ENCODE assay signal across 1 cellular context in the genomic region with DNA sequence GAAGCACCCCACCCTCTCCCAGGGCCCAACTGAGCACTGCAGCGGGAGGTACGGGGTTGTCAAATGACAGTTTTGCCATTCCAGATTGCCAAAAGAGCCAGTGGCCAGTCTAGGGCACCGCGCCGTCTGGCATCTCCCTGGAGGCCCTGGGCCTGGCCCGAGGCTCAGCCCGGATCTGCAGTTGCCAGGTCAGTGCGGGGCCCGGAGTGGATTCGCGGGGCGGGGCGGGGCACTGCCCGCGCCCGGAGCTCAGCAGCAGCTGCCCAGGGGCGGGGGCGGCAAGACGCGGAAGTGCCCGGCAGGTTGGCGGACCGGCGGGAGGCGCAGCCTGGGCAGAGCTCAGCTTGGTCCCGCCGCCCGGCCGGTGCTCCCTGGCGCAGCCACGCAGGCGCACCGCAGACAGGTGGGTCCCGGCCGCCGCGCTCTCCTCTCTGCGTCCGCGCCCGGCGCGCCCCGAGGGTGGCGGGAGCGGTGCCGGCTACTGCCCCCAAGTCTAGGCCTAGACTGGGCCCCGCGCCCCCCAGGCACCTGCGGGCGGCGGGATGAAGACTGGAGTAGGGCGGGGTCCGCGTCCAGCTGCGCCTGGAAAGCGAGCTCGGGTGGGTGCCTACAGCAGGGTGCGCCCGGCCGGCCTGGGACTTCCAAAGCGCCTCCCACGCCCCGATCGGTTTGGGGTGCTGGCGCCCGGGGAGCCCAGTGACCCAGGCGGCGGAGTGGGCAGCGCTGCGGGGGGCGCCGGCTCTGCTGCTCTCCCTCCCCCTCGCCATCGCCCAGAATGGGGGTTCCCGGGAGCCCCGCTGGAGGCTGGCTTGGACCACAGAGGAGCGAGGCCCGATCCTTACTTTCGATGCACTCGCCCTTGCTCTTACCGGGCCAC.
A peak's percentile ranks its signal among the peaks of the same experiment; 100 is the strongest.
TF ChIP-seq lines count a peak whose summit lies in the region.

A gene with protein sequence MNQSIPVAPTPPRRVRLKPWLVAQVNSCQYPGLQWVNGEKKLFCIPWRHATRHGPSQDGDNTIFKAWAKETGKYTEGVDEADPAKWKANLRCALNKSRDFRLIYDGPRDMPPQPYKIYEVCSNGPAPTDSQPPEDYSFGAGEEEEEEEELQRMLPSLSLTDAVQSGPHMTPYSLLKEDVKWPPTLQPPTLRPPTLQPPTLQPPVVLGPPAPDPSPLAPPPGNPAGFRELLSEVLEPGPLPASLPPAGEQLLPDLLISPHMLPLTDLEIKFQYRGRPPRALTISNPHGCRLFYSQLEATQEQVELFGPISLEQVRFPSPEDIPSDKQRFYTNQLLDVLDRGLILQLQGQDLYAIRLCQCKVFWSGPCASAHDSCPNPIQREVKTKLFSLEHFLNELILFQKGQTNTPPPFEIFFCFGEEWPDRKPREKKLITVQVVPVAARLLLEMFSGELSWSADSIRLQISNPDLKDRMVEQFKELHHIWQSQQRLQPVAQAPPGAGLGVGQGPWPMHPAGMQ (plus strand): TSS at position 281 of the 877 bp plus-strand sequence. CDS start 4,155 bp downstream, outside the sequence.

TF ChIP-seq in HepG2, 621 proteins besides CTCF, POLR2A, EP300 and RAD21 (continued from another document and continues in another):
- TF ChIP-seq SP2 (CRISPR knock-in tag; IDR thresholded peaks at IDR 0.05) = no peak
- TF ChIP-seq, protein P1, sequence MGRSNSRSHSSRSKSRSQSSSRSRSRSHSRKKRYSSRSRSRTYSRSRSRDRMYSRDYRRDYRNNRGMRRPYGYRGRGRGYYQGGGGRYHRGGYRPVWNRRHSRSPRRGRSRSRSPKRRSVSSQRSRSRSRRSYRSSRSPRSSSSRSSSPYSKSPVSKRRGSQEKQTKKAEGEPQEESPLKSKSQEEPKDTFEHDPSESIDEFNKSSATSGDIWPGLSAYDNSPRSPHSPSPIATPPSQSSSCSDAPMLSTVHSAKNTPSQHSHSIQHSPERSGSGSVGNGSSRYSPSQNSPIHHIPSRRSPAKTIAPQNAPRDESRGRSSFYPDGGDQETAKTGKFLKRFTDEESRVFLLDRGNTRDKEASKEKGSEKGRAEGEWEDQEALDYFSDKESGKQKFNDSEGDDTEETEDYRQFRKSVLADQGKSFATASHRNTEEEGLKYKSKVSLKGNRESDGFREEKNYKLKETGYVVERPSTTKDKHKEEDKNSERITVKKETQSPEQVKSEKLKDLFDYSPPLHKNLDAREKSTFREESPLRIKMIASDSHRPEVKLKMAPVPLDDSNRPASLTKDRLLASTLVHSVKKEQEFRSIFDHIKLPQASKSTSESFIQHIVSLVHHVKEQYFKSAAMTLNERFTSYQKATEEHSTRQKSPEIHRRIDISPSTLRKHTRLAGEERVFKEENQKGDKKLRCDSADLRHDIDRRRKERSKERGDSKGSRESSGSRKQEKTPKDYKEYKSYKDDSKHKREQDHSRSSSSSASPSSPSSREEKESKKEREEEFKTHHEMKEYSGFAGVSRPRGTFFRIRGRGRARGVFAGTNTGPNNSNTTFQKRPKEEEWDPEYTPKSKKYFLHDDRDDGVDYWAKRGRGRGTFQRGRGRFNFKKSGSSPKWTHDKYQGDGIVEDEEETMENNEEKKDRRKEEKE (IDR thresholded peaks at IDR 0.05) = no peak
- TF ChIP-seq HNRNPL (IDR thresholded peaks at IDR 0.05; ENCODE audit: low read depth, low read length) = 0 out of 2 replicates have a peak, but pooled peaks have one; percentile 69
- no peak for TF ChIP-seq ZNF562 (CRISPR knock-in tag; IDR thresholded peaks at IDR 0.05; ENCODE audit: borderline replicate concordance)
- peak; percentile 24 for TF ChIP-seq YY1 (IDR thresholded peaks at IDR 0.05; ENCODE audit: insufficient read depth, insufficient replicate concordance, low read depth, low read length)
- TF ChIP-seq, protein P2, sequence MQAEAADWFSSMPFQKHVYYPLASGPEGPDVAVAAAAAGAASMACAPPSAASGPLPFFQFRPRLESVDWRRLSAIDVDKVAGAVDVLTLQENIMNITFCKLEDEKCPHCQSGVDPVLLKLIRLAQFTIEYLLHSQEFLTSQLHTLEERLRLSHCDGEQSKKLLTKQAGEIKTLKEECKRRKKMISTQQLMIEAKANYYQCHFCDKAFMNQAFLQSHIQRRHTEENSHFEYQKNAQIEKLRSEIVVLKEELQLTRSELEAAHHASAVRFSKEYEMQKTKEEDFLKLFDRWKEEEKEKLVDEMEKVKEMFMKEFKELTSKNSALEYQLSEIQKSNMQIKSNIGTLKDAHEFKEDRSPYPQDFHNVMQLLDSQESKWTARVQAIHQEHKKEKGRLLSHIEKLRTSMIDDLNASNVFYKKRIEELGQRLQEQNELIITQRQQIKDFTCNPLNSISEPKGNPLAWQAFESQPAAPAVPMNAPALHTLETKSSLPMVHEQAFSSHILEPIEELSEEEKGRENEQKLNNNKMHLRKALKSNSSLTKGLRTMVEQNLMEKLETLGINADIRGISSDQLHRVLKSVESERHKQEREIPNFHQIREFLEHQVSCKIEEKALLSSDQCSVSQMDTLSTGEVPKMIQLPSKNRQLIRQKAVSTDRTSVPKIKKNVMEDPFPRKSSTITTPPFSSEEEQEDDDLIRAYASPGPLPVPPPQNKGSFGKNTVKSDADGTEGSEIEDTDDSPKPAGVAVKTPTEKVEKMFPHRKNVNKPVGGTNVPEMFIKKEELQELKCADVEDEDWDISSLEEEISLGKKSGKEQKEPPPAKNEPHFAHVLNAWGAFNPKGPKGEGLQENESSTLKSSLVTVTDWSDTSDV (CRISPR knock-in tag; IDR thresholded peaks at IDR 0.05) = no peak
- TF ChIP-seq ZSCAN31 (CRISPR knock-in tag; IDR thresholded peaks at IDR 0.05; ENCODE audit: low read depth) = peak; percentile 63; the same call in 1 of the 2 replicates
- 0 out of 2 replicates have a peak, but pooled peaks have one; percentile 23 for TF ChIP-seq ATF7-NPFF (CRISPR knock-in tag; IDR thresholded peaks at IDR 0.05; ENCODE audit: low read depth)
- TF ChIP-seq, protein P3, sequence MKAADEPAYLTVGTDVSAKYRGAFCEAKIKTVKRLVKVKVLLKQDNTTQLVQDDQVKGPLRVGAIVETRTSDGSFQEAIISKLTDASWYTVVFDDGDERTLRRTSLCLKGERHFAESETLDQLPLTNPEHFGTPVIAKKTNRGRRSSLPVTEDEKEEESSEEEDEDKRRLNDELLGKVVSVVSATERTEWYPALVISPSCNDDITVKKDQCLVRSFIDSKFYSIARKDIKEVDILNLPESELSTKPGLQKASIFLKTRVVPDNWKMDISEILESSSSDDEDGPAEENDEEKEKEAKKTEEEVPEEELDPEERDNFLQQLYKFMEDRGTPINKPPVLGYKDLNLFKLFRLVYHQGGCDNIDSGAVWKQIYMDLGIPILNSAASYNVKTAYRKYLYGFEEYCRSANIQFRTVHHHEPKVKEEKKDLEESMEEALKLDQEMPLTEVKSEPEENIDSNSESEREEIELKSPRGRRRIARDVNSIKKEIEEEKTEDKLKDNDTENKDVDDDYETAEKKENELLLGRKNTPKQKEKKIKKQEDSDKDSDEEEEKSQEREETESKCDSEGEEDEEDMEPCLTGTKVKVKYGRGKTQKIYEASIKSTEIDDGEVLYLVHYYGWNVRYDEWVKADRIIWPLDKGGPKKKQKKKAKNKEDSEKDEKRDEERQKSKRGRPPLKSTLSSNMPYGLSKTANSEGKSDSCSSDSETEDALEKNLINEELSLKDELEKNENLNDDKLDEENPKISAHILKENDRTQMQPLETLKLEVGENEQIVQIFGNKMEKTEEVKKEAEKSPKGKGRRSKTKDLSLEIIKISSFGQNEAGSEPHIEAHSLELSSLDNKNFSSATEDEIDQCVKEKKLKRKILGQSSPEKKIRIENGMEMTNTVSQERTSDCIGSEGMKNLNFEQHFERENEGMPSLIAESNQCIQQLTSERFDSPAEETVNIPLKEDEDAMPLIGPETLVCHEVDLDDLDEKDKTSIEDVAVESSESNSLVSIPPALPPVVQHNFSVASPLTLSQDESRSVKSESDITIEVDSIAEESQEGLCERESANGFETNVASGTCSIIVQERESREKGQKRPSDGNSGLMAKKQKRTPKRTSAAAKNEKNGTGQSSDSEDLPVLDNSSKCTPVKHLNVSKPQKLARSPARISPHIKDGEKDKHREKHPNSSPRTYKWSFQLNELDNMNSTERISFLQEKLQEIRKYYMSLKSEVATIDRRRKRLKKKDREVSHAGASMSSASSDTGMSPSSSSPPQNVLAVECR (CRISPR knock-in tag; IDR thresholded peaks at IDR 0.05; ENCODE audit: borderline replicate concordance) = peak; percentile 40; the same call in 1 of the 2 replicates
- TF ChIP-seq KAT7 (CRISPR knock-in tag; IDR thresholded peaks at IDR 0.05; ENCODE audit: borderline replicate concordance) = no peak
- TF ChIP-seq, protein P4, sequence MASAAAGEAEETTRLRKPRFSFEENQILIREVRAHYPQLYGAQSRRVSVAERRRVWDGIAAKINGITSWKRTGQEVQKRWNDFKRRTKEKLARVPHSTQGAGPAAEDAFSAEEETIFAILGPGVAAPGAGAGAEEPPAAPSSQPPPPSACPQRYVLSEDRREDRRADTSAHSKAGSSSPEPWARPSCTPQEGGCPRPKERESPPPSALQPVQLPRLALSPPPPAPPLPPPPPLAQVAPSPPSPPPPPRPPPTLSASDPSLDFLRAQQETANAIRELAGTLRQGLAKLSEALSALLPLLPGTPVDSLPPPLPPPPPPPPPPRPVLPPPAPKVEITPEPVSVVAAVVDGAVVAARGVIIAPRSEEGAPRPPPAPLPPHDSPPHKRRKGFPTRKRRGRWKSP (CRISPR knock-in tag; IDR thresholded peaks at IDR 0.05) = no peak
- TF ChIP-seq ARNT2 (CRISPR knock-in tag; IDR thresholded peaks at IDR 0.05; ENCODE audit: low read depth) = peak; percentile 36; the same call in 1 of the 2 replicates
- no peak for TF ChIP-seq ZNF329 (CRISPR knock-in tag; IDR thresholded peaks at IDR 0.05; ENCODE audit: low read depth)
- peak; percentile 52 for TF ChIP-seq ZFY (CRISPR knock-in tag; IDR thresholded peaks at IDR 0.05)
- no peak for TF ChIP-seq ZNF598 (CRISPR knock-in tag; IDR thresholded peaks at IDR 0.05; ENCODE audit: borderline replicate concordance)
- TF ChIP-seq, protein P5, sequence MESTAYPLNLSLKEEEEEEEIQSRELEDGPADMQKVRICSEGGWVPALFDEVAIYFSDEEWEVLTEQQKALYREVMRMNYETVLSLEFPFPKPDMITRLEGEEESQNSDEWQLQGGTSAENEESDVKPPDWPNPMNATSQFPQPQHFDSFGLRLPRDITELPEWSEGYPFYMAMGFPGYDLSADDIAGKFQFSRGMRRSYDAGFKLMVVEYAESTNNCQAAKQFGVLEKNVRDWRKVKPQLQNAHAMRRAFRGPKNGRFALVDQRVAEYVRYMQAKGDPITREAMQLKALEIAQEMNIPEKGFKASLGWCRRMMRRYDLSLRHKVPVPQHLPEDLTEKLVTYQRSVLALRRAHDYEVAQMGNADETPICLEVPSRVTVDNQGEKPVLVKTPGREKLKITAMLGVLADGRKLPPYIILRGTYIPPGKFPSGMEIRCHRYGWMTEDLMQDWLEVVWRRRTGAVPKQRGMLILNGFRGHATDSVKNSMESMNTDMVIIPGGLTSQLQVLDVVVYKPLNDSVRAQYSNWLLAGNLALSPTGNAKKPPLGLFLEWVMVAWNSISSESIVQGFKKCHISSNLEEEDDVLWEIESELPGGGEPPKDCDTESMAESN (CRISPR knock-in tag; conservative IDR thresholded peaks at IDR 0.05) = peak; percentile 47; the same call in 1 of the 2 replicates
- no peak for TF ChIP-seq NR3C1 (CRISPR knock-in tag; IDR thresholded peaks at IDR 0.05)
- TF ChIP-seq, protein P6, sequence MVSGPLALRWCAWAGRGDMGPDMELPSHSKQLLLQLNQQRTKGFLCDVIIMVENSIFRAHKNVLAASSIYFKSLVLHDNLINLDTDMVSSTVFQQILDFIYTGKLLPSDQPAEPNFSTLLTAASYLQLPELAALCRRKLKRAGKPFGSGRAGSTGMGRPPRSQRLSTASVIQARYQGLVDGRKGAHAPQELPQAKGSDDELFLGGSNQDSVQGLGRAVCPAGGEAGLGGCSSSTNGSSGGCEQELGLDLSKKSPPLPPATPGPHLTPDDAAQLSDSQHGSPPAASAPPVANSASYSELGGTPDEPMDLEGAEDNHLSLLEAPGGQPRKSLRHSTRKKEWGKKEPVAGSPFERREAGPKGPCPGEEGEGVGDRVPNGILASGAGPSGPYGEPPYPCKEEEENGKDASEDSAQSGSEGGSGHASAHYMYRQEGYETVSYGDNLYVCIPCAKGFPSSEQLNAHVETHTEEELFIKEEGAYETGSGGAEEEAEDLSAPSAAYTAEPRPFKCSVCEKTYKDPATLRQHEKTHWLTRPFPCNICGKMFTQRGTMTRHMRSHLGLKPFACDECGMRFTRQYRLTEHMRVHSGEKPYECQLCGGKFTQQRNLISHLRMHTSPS (CRISPR knock-in tag; IDR thresholded peaks at IDR 0.05; ENCODE audit: low read depth) = peak; percentile 64; the same call in 1 of the 2 replicates
- TF ChIP-seq ZNF530 (CRISPR knock-in tag; IDR thresholded peaks at IDR 0.05; ENCODE audit: low read depth) = no peak
- 0 out of 2 replicates have a peak, but pooled peaks have one; percentile 20 for TF ChIP-seq ZSCAN21 (CRISPR knock-in tag; IDR thresholded peaks at IDR 0.05; ENCODE audit: borderline replicate concordance)
- TF ChIP-seq MTF2 (CRISPR knock-in tag; IDR thresholded peaks at IDR 0.05; ENCODE audit: borderline replicate concordance) = 0 out of 2 replicates have a peak, but pooled peaks have one; percentile 52
- no peak for TF ChIP-seq ZNF441 (CRISPR knock-in tag; IDR thresholded peaks at IDR 0.05; ENCODE audit: borderline replicate concordance)
- no peak for TF ChIP-seq PPARG (CRISPR knock-in tag; conservative IDR thresholded peaks at IDR 0.05)
- TF ChIP-seq, protein P7, sequence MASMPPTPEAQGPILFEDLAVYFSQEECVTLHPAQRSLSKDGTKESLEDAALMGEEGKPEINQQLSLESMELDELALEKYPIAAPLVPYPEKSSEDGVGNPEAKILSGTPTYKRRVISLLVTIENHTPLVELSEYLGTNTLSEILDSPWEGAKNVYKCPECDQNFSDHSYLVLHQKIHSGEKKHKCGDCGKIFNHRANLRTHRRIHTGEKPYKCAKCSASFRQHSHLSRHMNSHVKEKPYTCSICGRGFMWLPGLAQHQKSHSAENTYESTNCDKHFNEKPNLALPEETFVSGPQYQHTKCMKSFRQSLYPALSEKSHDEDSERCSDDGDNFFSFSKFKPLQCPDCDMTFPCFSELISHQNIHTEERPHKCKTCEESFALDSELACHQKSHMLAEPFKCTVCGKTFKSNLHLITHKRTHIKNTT (CRISPR knock-in tag; IDR thresholded peaks at IDR 0.05) = no peak
- 0 out of 2 replicates have a peak, but pooled peaks have one; percentile 15 for TF ChIP-seq POGZ (CRISPR knock-in tag; IDR thresholded peaks at IDR 0.05)
- no peak for TF ChIP-seq SRY (CRISPR knock-in tag; IDR thresholded peaks at IDR 0.05)
- no peak for TF ChIP-seq U2AF2 (IDR thresholded peaks at IDR 0.05; ENCODE audit: low read depth, low read length)
- no peak for TF ChIP-seq TCF7 (IDR thresholded peaks at IDR 0.05; ENCODE audit: low read depth)
- peak; percentile 44; the same call in 1 of the 2 replicates for TF ChIP-seq POLR2G (IDR thresholded peaks at IDR 0.05; ENCODE audit: low read depth, low read length)
- no peak for TF ChIP-seq JUNB (CRISPR knock-in tag; IDR thresholded peaks at IDR 0.05; ENCODE audit: borderline replicate concordance)
